Comparison of ENCODE assay signal across 21 cellular contexts in the genomic region with DNA sequence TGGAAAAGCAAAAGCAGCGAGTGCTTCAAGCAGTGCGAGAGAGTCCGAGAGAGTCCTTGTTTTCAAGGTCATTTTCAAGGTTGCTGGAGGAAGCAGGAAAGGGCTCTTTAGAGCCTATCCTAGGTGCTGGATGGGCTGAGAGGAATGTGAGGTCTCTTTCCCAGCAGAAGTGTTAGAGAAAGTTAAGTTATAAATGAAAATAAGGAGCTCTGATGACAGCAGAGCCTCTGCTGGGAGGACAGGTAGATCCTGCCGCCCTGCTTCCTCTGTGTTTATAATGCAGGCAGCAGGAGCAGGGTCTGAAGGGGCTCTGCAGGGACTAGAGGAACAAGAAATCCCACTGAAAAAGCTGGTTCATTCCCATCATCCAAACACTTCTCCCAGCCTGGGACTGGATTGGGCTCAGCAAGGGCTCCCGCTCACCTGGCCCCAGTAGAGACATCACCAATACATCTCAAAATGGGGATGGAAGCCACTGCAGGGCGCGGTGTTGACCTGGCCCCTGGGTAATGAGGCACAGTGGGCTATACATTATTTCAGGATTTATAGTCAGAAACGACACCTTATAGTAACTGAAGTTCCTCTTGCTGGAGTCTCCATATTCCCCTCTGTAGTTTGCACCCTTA. TPM values are rescaled to one million over a fixed set of nuclear protein-coding genes. Genes with fewer than 3 reads are reported as not detected.
DNase-seq lines count a peak whose midpoint lies in the region; ATAC-seq and TF ChIP-seq lines count a peak whose summit lies in the region.
"Had no signal": no experiment of that assay in that cellular context is flagged by ENCODE, and none has a peak within 500 bp of the region (broad histone marks: within the 10 kb centered on the region; RNA-seq: fewer than 3 reads in every experiment).

No MANE protein-coding gene starts in this region.

- TF ChIP-seq CTCF in gastroesophageal sphincter (IDR thresholded peaks at IDR 0.05) = no peak
- TF ChIP-seq CTCF in sigmoid colon (IDR thresholded peaks at IDR 0.05) = no peak

- TF ChIP-seq EP300 in gastroesophageal sphincter (IDR thresholded peaks at IDR 0.05) (no peak), sigmoid colon (IDR thresholded peaks at IDR 0.05) (no peak)

- no peak overlapping the region for H3K4me3 Mint-ChIP-seq in activated CD8-positive, alpha-beta memory T cell treated with anti-CD3 and anti-CD28 coated beads, Interleukin-2, amount 10 ng/mL, durations not matched to agents 7 days and 5 days
- H3K4me3 Mint-ChIP-seq: CD14-positive monocyte, IgD-negative memory B cell had no signal

- H3K4me1 ChIP-seq in gastroesophageal sphincter (peaks cover 0 to 43% (median 0%) of the 10 kb centered on the region in 3 donors), sigmoid colon (no peaks in the 10 kb centered on the region)

- CTCF ChIA-PET in activated CD8-positive, alpha-beta memory T cell treated with anti-CD3 and anti-CD28 coated beads, Interleukin-2, amount 10 ng/mL, durations not matched to agents 7 days and 5 days (lab: Charles Lee) = interaction anchor here (0.6 to 1.1 kb wide), 2 partner anchors 9 to 1925 kb away, joined by 3 to 4 read pairs; no protein-coding TSS in a partner anchor

- 69 to 91% methylated on average over 6 to 8 of the region's 8 CpGs for WGBS in gastroesophageal sphincter (ENCODE audit: low coverage in 1 of 2), 2 donors
- WGBS in sigmoid colon, 2 donors = 90% methylated on average over 8 of the region's 8 CpGs

- H3K4me3 ChIP-seq in H7 (ENCODE audit: insufficient read depth, low read depth, low read length) (no peak overlapping the region), gastroesophageal sphincter (no peak overlapping the region), sigmoid colon (no peak overlapping the region)

- DNase-seq in H7 (peak; percentile 27), sigmoid colon (peak; percentile 39), NCI-H524 treated with DMSO at 0.1 percent for 48 hours (lab: John Stamatoyannopoulos, UW) (no peak), COLO668 (lab: John Stamatoyannopoulos, UW; ENCODE audit: unreplicated experiment) (no peak), NCI-H146 (lab: John Stamatoyannopoulos, UW) (no peak)
- peak; percentile 28 for DNase-seq in activated CD8-positive, alpha-beta memory T cell treated with anti-CD3 and anti-CD28 coated beads, Interleukin-2, amount 10 ng/mL, durations not matched to agents 7 days and 5 days
- DNase-seq: ACHN, AML-193, COR-L47, DMS153, Kasumi-1, MM.1S, NCI-H1105 treated with DMSO at 0.1 percent for 48 hours, NCI-H187 treated with DMSO at 0.1 percent for 48 hours, NCI-H82 had no signal

- H3K9me3 Mint-ChIP-seq in activated CD8-positive, alpha-beta memory T cell treated with anti-CD3 and anti-CD28 coated beads, Interleukin-2, amount 10 ng/mL, durations not matched to agents 7 days and 5 days (ENCODE audit: low read depth) = no peaks in the 10 kb centered on the region
- H3K9me3 Mint-ChIP-seq: CD14-positive monocyte, IgD-negative memory B cell had no signal

- TF ChIP-seq POLR2A in gastroesophageal sphincter (IDR thresholded peaks at IDR 0.05) (no peak), sigmoid colon (IDR thresholded peaks at IDR 0.05) (no peak)

- ATAC-seq in activated CD8-positive, alpha-beta memory T cell treated with anti-CD3 and anti-CD28 coated beads, Interleukin-2, amount 10 ng/mL, durations not matched to agents 7 days and 5 days = no peak
- ATAC-seq in gastroesophageal sphincter (no peak), GM21528 (IDR thresholded peaks at IDR 0.05; ENCODE audit: low FRiP score, unreplicated experiment) (no peak)
- ATAC-seq: PC-3 had no signal

- no peaks in the 10 kb centered on the region for H3K36me3 ChIP-seq in H7 (replicated peaks; ENCODE audit: control insufficient read depth, insufficient read depth, low read length)
- no peaks in the 10 kb centered on the region for H3K36me3 ChIP-seq in gastroesophageal sphincter
- H3K36me3 ChIP-seq in sigmoid colon = no peaks in the 10 kb centered on the region

- H3K4me1 Mint-ChIP-seq in activated CD8-positive, alpha-beta memory T cell treated with anti-CD3 and anti-CD28 coated beads, Interleukin-2, amount 10 ng/mL, durations not matched to agents 7 days and 5 days = peaks cover under 1% of the 10 kb centered on the region
- H3K4me1 Mint-ChIP-seq: IgD-negative memory B cell had no signal

- intact Hi-C loops in sigmoid colon (cut with DNase I) = no loop called here

- H3K27ac Mint-ChIP-seq in activated CD8-positive, alpha-beta memory T cell treated with anti-CD3 and anti-CD28 coated beads, Interleukin-2, amount 10 ng/mL, durations not matched to agents 7 days and 5 days = no peak overlapping the region
- H3K27ac Mint-ChIP-seq: CD14-positive monocyte, IgD-negative memory B cell had no signal

- no peaks in the 10 kb centered on the region for H3K27me3 Mint-ChIP-seq in activated CD8-positive, alpha-beta memory T cell treated with anti-CD3 and anti-CD28 coated beads, Interleukin-2, amount 10 ng/mL, durations not matched to agents 7 days and 5 days

- H3K27ac ChIP-seq in gastroesophageal sphincter (peak overlapping the region in 3 of 4 donors; percentile 47 to 69 (median 58)), sigmoid colon (peak overlapping the region in 1 of 4 donors; percentile 77)
- H3K27ac ChIP-seq: HL-60 had no signal

- H3K27me3 ChIP-seq in H7 (ENCODE audit: control insufficient read depth, insufficient read depth, low read length) (no peaks in the 10 kb centered on the region), gastroesophageal sphincter (no peaks in the 10 kb centered on the region), sigmoid colon (no peaks in the 10 kb centered on the region)

- H3K36me3 Mint-ChIP-seq in activated CD8-positive, alpha-beta memory T cell treated with anti-CD3 and anti-CD28 coated beads, Interleukin-2, amount 10 ng/mL, durations not matched to agents 7 days and 5 days = no peaks in the 10 kb centered on the region
- H3K36me3 Mint-ChIP-seq: CD14-positive monocyte had no signal

- H3K9me3 ChIP-seq in gastroesophageal sphincter (no peaks in the 10 kb centered on the region), sigmoid colon (no peaks in the 10 kb centered on the region)

RNA-seq across cellular contexts. Expression of a gene that starts 41.5 kb away (rescaled TPM):
- 1.2 and 2.4 TPM in 2 replicates for total RNA-seq in H7 (2014; rRNA removed; shearing (Covaris generic))
- 1 to 10 TPM; 1.0 to 1.3 TPM for total RNA-seq in activated CD8-positive, alpha-beta memory T cell treated with anti-CD3 and anti-CD28 coated beads, Interleukin-2, amount 10 ng/mL, durations not matched to agents 7 days and 5 days
- total RNA-seq in gastroesophageal sphincter (10 to 100 TPM in 2 of 4 donors, 1 to 10 TPM in 2; 5.0 to 16.1 (median 8.7) TPM), sigmoid colon (1 to 10 TPM; 4.3 to 8.0 (median 5.5) TPM)
- polyA plus RNA-seq in sigmoid colon = 10 to 100 TPM in 1 of 3 donors, 1 to 10 TPM in 1, under 1 TPM in 1; 0.60 to 19.7 (median 5.1) TPM

Comparison
In these comparisons a context has a peak if more than half of its experiments do, and no peak if none do; other contexts are left out.
1. DNase-seq: peak in H7 (single experiment), activated CD8-positive, alpha-beta memory T cell treated with anti-CD3 and anti-CD28 coated beads, Interleukin-2, amount 10 ng/mL, durations not matched to agents 7 days and 5 days (single experiment) and sigmoid colon (single experiment); none in NCI-H524 treated with DMSO at 0.1 percent for 48 hours (single experiment), COLO668 (single experiment) and NCI-H146 (single experiment).